23 cellular contexts compared by ENCODE assay signal in genomic region chr5:110351451-110351850, GRCh38.
DNase-seq lines count a peak whose midpoint lies in the region; ATAC-seq and TF ChIP-seq lines count a peak whose summit lies in the region.
"Had no signal": no experiment of that assay in that cellular context is flagged by ENCODE, and none has a peak within 500 bp of the region (broad histone marks: within the 10 kb centered on the region; RNA-seq: fewer than 3 reads in every experiment).

No MANE protein-coding gene starts in this region.

- H3K4me3 Mint-ChIP-seq in CD8-positive, alpha-beta T cell: no peak overlapping the region
- H3K4me3 Mint-ChIP-seq: CD4-positive, alpha-beta memory T cell had no signal

- H3K27ac Mint-ChIP-seq in CD8-positive, alpha-beta T cell: no peak overlapping the region
- H3K27ac Mint-ChIP-seq: CD4-positive, alpha-beta memory T cell had no signal

- H3K9ac ChIP-seq in Karpas-422 (ENCODE audit: low read length): no peak overlapping the region

- H3K9me2 ChIP-seq in Karpas-422 (replicated peaks; ENCODE audit: insufficient read depth, low read length): no peaks in the 10 kb centered on the region

- no peaks in the 10 kb centered on the region for H3K36me3 Mint-ChIP-seq in CD8-positive, alpha-beta T cell
- H3K36me3 Mint-ChIP-seq: CD4-positive, alpha-beta memory T cell had no signal

- no peaks in the 10 kb centered on the region for H3K27me3 Mint-ChIP-seq in CD8-positive, alpha-beta T cell (ENCODE audit: low read depth)
- H3K27me3 Mint-ChIP-seq: CD4-positive, alpha-beta memory T cell had no signal

- H3K4me3 ChIP-seq in right cardiac atrium (ENCODE audit: low read length) (no peak overlapping the region), Karpas-422 (ENCODE audit: low read length) (no peak overlapping the region)
- H3K4me3 ChIP-seq in CD8-positive, alpha-beta T cell (ENCODE audit: low read depth, low read length): no peak overlapping the region

- H3K79me2 ChIP-seq in Karpas-422 (ENCODE audit: low read length): no peaks in the 10 kb centered on the region

- H4K20me1 ChIP-seq in Karpas-422 (ENCODE audit: insufficient read depth, low read depth, low read length): no peaks in the 10 kb centered on the region

- H3K9me3 ChIP-seq in right cardiac atrium (ENCODE audit: control insufficient read depth, low read length) (no peaks in the 10 kb centered on the region), Karpas-422 (ENCODE audit: low read length) (no peaks in the 10 kb centered on the region)
- H3K9me3 ChIP-seq in CD8-positive, alpha-beta T cell (ENCODE audit: low read length): no peaks in the 10 kb centered on the region

- POLR2A ChIA-PET in CD8-positive, alpha-beta T cell (lab: Charles Lee): no interaction called here

- no peak overlapping the region for H3K4me2 ChIP-seq in Karpas-422 (ENCODE audit: low read depth, low read length, poor library complexity, severe bottlenecking)

- H3K27ac ChIP-seq in right cardiac atrium (ENCODE audit: low read length) (no peak overlapping the region), Karpas-422 (ENCODE audit: low read length) (no peak overlapping the region)
- no peak overlapping the region for H3K27ac ChIP-seq in CD8-positive, alpha-beta T cell (ENCODE audit: low read depth, low read length)

- ATAC-seq in Right ventricle myocardium superior (ENCODE audit: poor library complexity): peak; percentile 38
- no peak for ATAC-seq in right cardiac atrium
- ATAC-seq in CD8-positive, alpha-beta T cell: no peak
- ATAC-seq: HCT116 had no signal

- no peak for TF ChIP-seq CTCF in CD8-positive, alpha-beta T cell (IDR thresholded peaks at IDR 0.05)

- CTCF ChIA-PET in CD8-positive, alpha-beta T cell (lab: Charles Lee): no interaction called here

- H2AFZ ChIP-seq in Karpas-422 (ENCODE audit: low read length): no peak overlapping the region

- intact Hi-C loops in Right ventricle myocardium superior (cut with DNase I) (no loop called here), right cardiac atrium (cut with DNase I) (no loop called here)
- intact Hi-C loops in CD8-positive, alpha-beta T cell (cut with DNase I, micrococcal nuclease): loop anchor here in 1 of 2 experiments (10.0 kb wide), 1 partner anchor 1433 kb away; no protein-coding TSS in a partner anchor

- no peaks in the 10 kb centered on the region for H3K4me1 Mint-ChIP-seq in CD8-positive, alpha-beta T cell (ENCODE audit: low read depth)
- H3K4me1 Mint-ChIP-seq: CD4-positive, alpha-beta memory T cell had no signal

- H3K27me3 ChIP-seq in right cardiac atrium (ENCODE audit: control insufficient read depth, insufficient read depth) (no peaks in the 10 kb centered on the region), Karpas-422 (ENCODE audit: low read length) (no peaks in the 10 kb centered on the region)
- no peaks in the 10 kb centered on the region for H3K27me3 ChIP-seq in CD8-positive, alpha-beta T cell (ENCODE audit: insufficient read depth, low read length)

- H3K4me1 ChIP-seq in right cardiac atrium (ENCODE audit: control insufficient read depth, insufficient read depth, low read length) (no peaks in the 10 kb centered on the region), Karpas-422 (ENCODE audit: low read length) (no peaks in the 10 kb centered on the region)
- no peaks in the 10 kb centered on the region for H3K4me1 ChIP-seq in CD8-positive, alpha-beta T cell (ENCODE audit: insufficient read depth, low read length)

- H3K9me3 Mint-ChIP-seq in CD8-positive, alpha-beta T cell: no peaks in the 10 kb centered on the region

- DNase-seq in Right ventricle myocardium superior: no peak
- no peak for DNase-seq in right cardiac atrium
- peak; percentile 64 for DNase-seq in amniotic epithelial cell (ENCODE audit: low read depth)
- peak; percentile 49 for DNase-seq in fibroblast of gingiva (ENCODE audit: low read depth)
- DNase-seq in Karpas-422: no peak
- no peak for DNase-seq in T-helper 9 cell
- DNase-seq in CD8-positive, alpha-beta T cell: no peak
- DNase-seq: C1 segment of cervical spinal cord; CD4-positive, alpha-beta memory T cell; DMS 273 treated with DMSO at 0.1 percent for 48 hours; DMS79; EL; GDM1; KBM-7; NCI-H1048; NCI-H1417; NCI-H1694 treated with DMSO at 0.1 percent for 48 hours; NCI-H2081; NCI-H2227 treated with DMSO at 0.1 percent for 48 hours; NCI-H526 treated with DMSO at 0.1 percent for 48 hours; RPMI8226; SHP77 had no signal

- no peaks in the 10 kb centered on the region for H3K36me3 ChIP-seq in Karpas-422 (ENCODE audit: insufficient read depth, low read length)
- H3K36me3 ChIP-seq in CD8-positive, alpha-beta T cell (ENCODE audit: insufficient read depth, low read length): no peaks in the 10 kb centered on the region

Comparison
In these comparisons a context has a peak if more than half of its experiments do, and no peak if none do; other contexts are left out.
1. DNase-seq: peak in amniotic epithelial cell (single experiment) and fibroblast of gingiva (single experiment); none in Right ventricle myocardium superior (single experiment), right cardiac atrium (0 of 3), Karpas-422 (single experiment), T-helper 9 cell (single experiment) and CD8-positive, alpha-beta T cell (0 of 7).